18 cellular contexts compared by ENCODE assay signal in the genomic region with DNA sequence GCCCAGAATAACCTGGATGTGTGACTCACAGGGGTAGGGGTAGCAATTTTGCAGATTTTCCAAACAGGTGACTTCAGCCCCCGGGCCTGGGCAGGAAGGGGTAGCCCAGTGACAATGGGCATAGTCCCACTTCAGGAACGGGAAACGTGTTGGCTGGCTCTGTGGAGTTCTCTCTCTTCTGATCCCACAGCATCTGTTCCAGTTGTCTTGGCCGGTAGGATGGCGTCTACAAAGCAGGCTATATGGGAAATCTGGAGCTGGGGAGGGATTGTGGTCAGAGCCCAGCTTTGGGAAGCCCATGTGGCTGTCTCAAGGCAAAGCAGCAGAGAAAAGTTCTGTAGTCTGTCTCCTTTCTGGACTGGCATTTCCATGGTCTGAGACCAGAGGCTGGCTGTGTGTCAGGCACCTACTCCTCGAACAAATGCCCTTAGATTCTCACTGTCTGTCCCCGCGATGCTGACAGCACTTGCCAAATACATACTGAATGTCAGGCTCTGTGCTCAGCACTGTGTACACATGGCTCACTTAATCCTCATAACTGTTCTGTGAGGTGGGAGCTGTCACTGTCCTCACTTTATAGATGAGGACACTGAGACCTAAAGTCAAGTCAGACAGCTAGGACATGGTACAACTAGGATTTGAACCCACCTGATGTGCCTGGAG. TPM values are rescaled to one million over a fixed set of nuclear protein-coding genes. Genes with fewer than 3 reads are reported as not detected.
DNase-seq lines count a peak whose midpoint lies in the region; ATAC-seq and TF ChIP-seq lines count a peak whose summit lies in the region.
"Had no signal": no experiment of that assay in that cellular context is flagged by ENCODE, and none has a peak within 500 bp of the region (broad histone marks: within the 10 kb centered on the region; RNA-seq: fewer than 3 reads in every experiment).

No MANE protein-coding gene starts in this region.

- BruUV-seq in PC-9 (replicated peaks; lab: Mats Ljungman, UMichigan), result no TSS peak

- DNase-seq in NCI-H82 (lab: John Stamatoyannopoulos, UW) (peak; percentile 44), NCI-H82 treated with DMSO at 0.1 percent for 48 hours (lab: John Stamatoyannopoulos, UW; ENCODE audit: unreplicated experiment) (no peak), PC-9 (no peak), medulla oblongata (ENCODE audit: extremely low spot score) (peak; percentile 60), mesenteric fat pad (ENCODE audit: low spot score) (no peak), LoVo (ENCODE audit: low spot score) (no peak)
- DNase-seq: activated CD4-positive, alpha-beta T cell treated with anti-CD3 and anti-CD28 coated beads for 48 hours; colonic mucosa; endodermal cell; MM.1S; NCI-H1436; stimulated activated CD4-positive, alpha-beta T cell treated with anti-CD3 and anti-CD28 coated beads, Interleukin-12 subunit alpha, Interleukin-12 subunit beta, amount 100 ng/mL, for 4 hours had no signal

- intact Hi-C loops in PC-9 (cut with micrococcal nuclease; ENCODE audit: unreplicated experiment), result loop anchor here (10.0 kb wide), 1 partner anchor 260 kb away; no protein-coding TSS in a partner anchor

- H3K4me1 ChIP-seq in PC-9 (replicated peaks; ENCODE audit: insufficient read depth), result peaks cover 60% of the 10 kb centered on the region
- H3K4me1 ChIP-seq in skeletal muscle tissue (ENCODE audit: control insufficient read depth in 3 of 3, insufficient read depth in 3 of 3, low read length in 3 of 3), result peaks cover 51 to 82% (median 65%) of the 10 kb centered on the region in 3 donors
- H3K4me1 ChIP-seq: prostate gland had no signal

- no peaks in the 10 kb centered on the region for H4K20me1 ChIP-seq in PC-9 (ENCODE audit: insufficient read depth)

- peak overlapping the region; percentile 85 for H3K27ac ChIP-seq in PC-9
- H3K27ac ChIP-seq in skeletal muscle tissue (ENCODE audit: low read depth, low read length), result peak overlapping the region; percentile 62
- H3K27ac ChIP-seq: body of pancreas, colonic mucosa, prostate gland had no signal

- no peak for TF ChIP-seq CTCF in PC-9 (conservative IDR thresholded peaks at IDR 0.05)

- H3K9me3 ChIP-seq in PC-9 (ENCODE audit: insufficient read depth, low read depth) (no peaks in the 10 kb centered on the region), skeletal muscle tissue (ENCODE audit: control insufficient read depth in 3 of 3, low read length in 3 of 3) (no peaks in the 10 kb centered on the region)
- H3K9me3 ChIP-seq: BLaER1 treated with 17β-estradiol and CSF1 and Interleukin-3, amounts not matched to agents 10 nM and 100 nM; body of pancreas; colonic mucosa; prostate gland had no signal

- CTCF ChIA-PET in PC-9 (lab: Charles Lee), result no interaction called here

- H3K36me3 ChIP-seq in PC-9 (ENCODE audit: low read depth) (no peaks in the 10 kb centered on the region), skeletal muscle tissue (ENCODE audit: control insufficient read depth in 3 of 3, insufficient read depth in 3 of 3, low read length in 3 of 3) (no peaks in the 10 kb centered on the region)
- H3K36me3 ChIP-seq: BLaER1 treated with 17β-estradiol and CSF1 and Interleukin-3, amounts not matched to agents 10 nM and 100 nM; colonic mucosa; prostate gland had no signal

- no peak for ATAC-seq in HG03196 (IDR thresholded peaks at IDR 0.05; ENCODE audit: unreplicated experiment)
- ATAC-seq: activated T-helper 17 cell treated with anti-CD3 and anti-CD28 coated beads, Interleukin-2, amount 50 U/mL, for 72 hours had no signal

- no peaks in the 10 kb centered on the region for H3K9me2 ChIP-seq in PC-9 (ENCODE audit: insufficient read depth)

- peak overlapping the region in 1 of 3 donors; percentile 3 for H3K9ac ChIP-seq in skeletal muscle tissue (ENCODE audit: low read depth in 1 of 3, low read length in 3 of 3)
- H3K9ac ChIP-seq: BLaER1 treated with 17β-estradiol and CSF1 and Interleukin-3, amounts not matched to agents 10 nM and 100 nM had no signal

- peak overlapping the region; percentile 39 for H3K4me2 ChIP-seq in PC-9

- no peak overlapping the region for H2AFZ ChIP-seq in PC-9

- H3K27me3 ChIP-seq in PC-9 (ENCODE audit: insufficient read depth, low read depth) (no peaks in the 10 kb centered on the region), skeletal muscle tissue (ENCODE audit: control insufficient read depth in 3 of 3, insufficient read depth in 3 of 3, low read length in 3 of 3) (no peaks in the 10 kb centered on the region)
- H3K27me3 ChIP-seq: BLaER1 treated with 17β-estradiol and CSF1 and Interleukin-3, amounts not matched to agents 10 nM and 100 nM; body of pancreas; colonic mucosa had no signal

- H3K4me3 ChIP-seq in PC-9 (no peak overlapping the region), skeletal muscle tissue (ENCODE audit: low read length in 3 of 3) (no peak overlapping the region)
- H3K4me3 ChIP-seq: BLaER1 treated with 17β-estradiol and CSF1 and Interleukin-3, amounts not matched to agents 10 nM and 100 nM; body of pancreas; colonic mucosa; prostate gland had no signal

- peaks cover 28% of the 10 kb centered on the region for H3F3A ChIP-seq in PC-9 (ENCODE audit: insufficient read depth, low read depth)

- POLR2A ChIA-PET in PC-9 (lab: Charles Lee; ENCODE audit: unreplicated experiment), result interaction anchor here (0.6 kb wide), 1 partner anchor 268 kb away, joined by 4 read pairs; a partner anchor contains a TSS

- peaks cover 6% of the 10 kb centered on the region; the same call in 1 of the 2 replicates for H3K79me2 ChIP-seq in PC-9 (ENCODE audit: low read depth)

RNA-seq across cellular contexts. Expression of a gene that starts 17.9 kb away (rescaled TPM):
- total RNA-seq in PC-9 (2021) (60.9 and 65.6 TPM in 2 replicates), skeletal muscle tissue (23.5 TPM), mesenteric fat pad (148 TPM)

RNA-seq across cellular contexts. Expression of a gene that starts 36.6 kb away (rescaled TPM):
- total RNA-seq in PC-9 (2021), result 63.2 and 64.0 TPM in 2 replicates
- 6.8 TPM for total RNA-seq in skeletal muscle tissue
- 20.3 TPM for total RNA-seq in mesenteric fat pad

RNA-seq across cellular contexts. Expression of a gene that starts 44.5 kb away (rescaled TPM):
- total RNA-seq in PC-9 (2021) (17.1 and 25.2 TPM in 2 replicates), skeletal muscle tissue (3.7 TPM), mesenteric fat pad (65.2 TPM)

RNA-seq across cellular contexts. Expression of a gene that starts 56.6 kb away (rescaled TPM):
- total RNA-seq in PC-9 (2021) (165 and 166 TPM in 2 replicates), skeletal muscle tissue (352 TPM), mesenteric fat pad (275 TPM)

Comparison
In these comparisons a context has a peak if more than half of its experiments do, and no peak if none do; other contexts are left out.
1. DNase-seq: peak in NCI-H82 (single experiment) and medulla oblongata (single experiment); none in NCI-H82 treated with DMSO at 0.1 percent for 48 hours (single experiment), PC-9 (0 of 2), mesenteric fat pad (single experiment) and LoVo (single experiment).